Comparison of ENCODE assay signal across 8 cellular contexts in genomic region chr12:116276433-116277216, GRCh38. TPM values are rescaled to one million over a fixed set of nuclear protein-coding genes. Genes with fewer than 3 reads are reported as not detected.
DNase-seq lines count a peak whose midpoint lies in the region; ATAC-seq, FAIRE-seq and TF ChIP-seq lines count a peak whose summit lies in the region.

No MANE protein-coding gene starts in this region.

- ATAC-seq in T-cell (replicated peaks in 1 of 4) (peak; percentile 39 to 55 (median 48)), heart right ventricle (peak; percentile 23 to 69 (median 52))

- H3K27ac Mint-ChIP-seq in T-cell, result peak overlapping the region; percentile 91 to 96

- H3K79me2 ChIP-seq in DOHH2 (ENCODE audit: control insufficient read depth, low read length), result peaks cover 53% of the 10 kb centered on the region

- H3K4me1 ChIP-seq in DOHH2 (ENCODE audit: control insufficient read depth, low read length) (peaks cover 28% of the 10 kb centered on the region), adrenal gland (replicated peaks in 1 of 2) (peaks cover 6 to 39% of the 10 kb centered on the region in 2 donors), heart right ventricle (peaks cover 0 to 53% (median 36%) of the 10 kb centered on the region in 9 donors), uterus (peaks cover 0 to 5% of the 10 kb centered on the region in 2 donors)

- no peaks in the 10 kb centered on the region for H3K9me3 Mint-ChIP-seq in T-cell

- no peaks in the 10 kb centered on the region for H3K9me2 ChIP-seq in DOHH2 (replicated peaks; ENCODE audit: control insufficient read depth, low read length)

- H3K4me1 Mint-ChIP-seq in T-cell, result peaks cover 31 to 43% (median 41%) of the 10 kb centered on the region in 3 donors

- no peak for TF ChIP-seq CTCF in DOHH2 (IDR thresholded peaks at IDR 0.05; ENCODE audit: low read depth, low read length, poor library complexity, severe bottlenecking)
- peak in 1 of 6 experiments; percentile 10 for TF ChIP-seq CTCF in adrenal gland (IDR thresholded peaks at IDR 0.05)
- peak in 2 of 9 donors; percentile 13 to 16 for TF ChIP-seq CTCF in heart right ventricle (IDR thresholded peaks at IDR 0.05)
- TF ChIP-seq CTCF in uterus (IDR thresholded peaks at IDR 0.05), result peak in 2 of 4 experiments; percentile 21 to 24

- peak overlapping the region; percentile 98 for H3K4me2 ChIP-seq in DOHH2 (ENCODE audit: low read length)

- H3K4me3 ChIP-seq in DOHH2 (ENCODE audit: low read length), result peak overlapping the region; percentile 94
- peak overlapping the region; percentile 16 to 98 (median 52) for H3K4me3 ChIP-seq in adrenal gland
- peak overlapping the region; percentile 77 to 96 (median 88) for H3K4me3 ChIP-seq in heart right ventricle
- peak overlapping the region; percentile 84 to 94 for H3K4me3 ChIP-seq in uterus

- peak overlapping the region; percentile 15 for H3K27ac ChIP-seq in DOHH2 (ENCODE audit: low read depth, low read length)
- peak overlapping the region; percentile 52 to 100 (median 92) for H3K27ac ChIP-seq in adrenal gland
- H3K27ac ChIP-seq in heart right ventricle, result peak overlapping the region; percentile 89 to 100 (median 95)
- peak overlapping the region; percentile 98 to 99 for H3K27ac ChIP-seq in uterus

- H3K36me3 ChIP-seq in DOHH2 (ENCODE audit: control insufficient read depth, low read length), result no peaks in the 10 kb centered on the region
- H3K36me3 ChIP-seq in adrenal gland (replicated peaks in 1 of 2), result no peaks in the 10 kb centered on the region
- no peaks in the 10 kb centered on the region for H3K36me3 ChIP-seq in heart right ventricle
- no peaks in the 10 kb centered on the region for H3K36me3 ChIP-seq in uterus

- CTCF ChIA-PET in T-cell (lab: Charles Lee), result interaction anchor here (0.6 to 1.7 kb wide), 9 partner anchors 10 to 298 kb away, joined by 3 to 6 read pairs (median 3); no protein-coding TSS in a partner anchor

- 0 out of 2 replicates have a peak, but pooled peaks cover 3% of the 10 kb centered on the region for H3F3A ChIP-seq in DOHH2 (ENCODE audit: control insufficient read depth, insufficient read depth)

- H3K4me3 Mint-ChIP-seq in T-cell, result peak overlapping the region; percentile 94 to 98 (median 97)

- peaks cover 0 to 2% of the 10 kb centered on the region in 2 donors for H3K27me3 Mint-ChIP-seq in T-cell

- no peaks in the 10 kb centered on the region for H3K9me3 ChIP-seq in DOHH2 (ENCODE audit: control insufficient read depth, insufficient read depth, low read length)
- no peaks in the 10 kb centered on the region for H3K9me3 ChIP-seq in adrenal gland (replicated peaks in 1 of 3)
- no peaks in the 10 kb centered on the region for H3K9me3 ChIP-seq in heart right ventricle
- H3K9me3 ChIP-seq in uterus, result no peaks in the 10 kb centered on the region

- H3K27me3 ChIP-seq in DOHH2 (ENCODE audit: control insufficient read depth, low read length), result peaks cover 24% of the 10 kb centered on the region
- H3K27me3 ChIP-seq in adrenal gland, result no peaks in the 10 kb centered on the region
- H3K27me3 ChIP-seq in heart right ventricle, result no peaks in the 10 kb centered on the region
- H3K27me3 ChIP-seq in uterus, result no peaks in the 10 kb centered on the region

- H3K36me3 Mint-ChIP-seq in T-cell, result peaks cover 1% of the 10 kb centered on the region

- TF ChIP-seq POLR2A in H54 (IDR thresholded peaks at IDR 0.05; ENCODE audit: low read depth, low read length) (no peak), adrenal gland (IDR thresholded peaks at IDR 0.05) (peak in 1 of 2 donors; percentile 35), uterus (IDR thresholded peaks at IDR 0.05) (peak in 1 of 2 donors; percentile 12)

- peak; percentile 38 for DNase-seq in H54 (ENCODE audit: insufficient read length, low spot score)
- DNase-seq in M059J (ENCODE audit: low read depth), result peak; percentile 73
- peak; percentile 47 to 80 (median 70) for DNase-seq in T-cell
- DNase-seq in adrenal gland, result peak; percentile 68 to 82 (median 77)
- DNase-seq in heart right ventricle, result peak; percentile 69 to 71
- peak; percentile 79 for DNase-seq in pons (ENCODE audit: low spot score)
- peak; percentile 72 to 73 for DNase-seq in uterus

- intact Hi-C loops in adrenal gland (cut with DNase I) (loop anchor here in 1 of 2 donors (5.0 kb wide), 1 partner anchor 326 kb away; no protein-coding TSS in a partner anchor), heart right ventricle (cut with DNase I) (loop anchor here in 9 of 10 donors (1.0 to 10.0 kb wide), 10 partner anchors 39 to 426 kb away; no protein-coding TSS in a partner anchor), uterus (cut with DNase I; ENCODE audit: low total_unique reads) (loop anchor here (10.0 kb wide), 1 partner anchor 318 kb away; no protein-coding TSS in a partner anchor)

- H4K20me1 ChIP-seq in DOHH2 (ENCODE audit: control insufficient read depth, insufficient read depth, low read depth, low read length), result peaks cover 24% of the 10 kb centered on the region; the same call in 1 of the 2 replicates

- POLR2A ChIA-PET in T-cell (lab: Charles Lee), result interaction anchor here (0.5 to 0.7 kb wide), 2 partner anchors 20 to 29 kb away, joined by 3 to 9 read pairs; no protein-coding TSS in a partner anchor

- FAIRE-seq in H54 (lab: Jason Lieb, UNC), result no peak

- WGBS in adrenal gland, 4 donors, result 0 to 1% (median 0%) methylated on average over 49 to 73 of the region's 73 CpGs
- 0 to 1% methylated on average over 72 to 73 of the region's 73 CpGs for WGBS in heart right ventricle, 2 donors

RNA-seq across cellular contexts. Expression of gene MED13L, which starts 0.9 kb away (rescaled TPM):
- 38.6 and 53.0 TPM in 2 replicates for total RNA-seq in M059J (2014; rRNA removed; shearing (Covaris generic))
- total RNA-seq in T-cell (100 to 1,000 TPM; 126 to 216 (median 133) TPM), adrenal gland (100 to 1,000 TPM in 3 of 8 donors, 10 to 100 TPM in 5; 47.5 to 106 (median 85.1) TPM), heart right ventricle (10 to 100 TPM; 53.8 to 76.5 (median 67.0) TPM), uterus (100 to 1,000 TPM; 189 to 314 (median 254) TPM)
- polyA plus RNA-seq in adrenal gland (10 to 100 TPM in 2 of 3 donors, 1 to 10 TPM in 1; 8.8 to 24.9 (median 12.6) TPM), heart right ventricle (10 to 100 TPM in 1 of 2 donors, 1 to 10 TPM in 1; 9.4 to 12.4 TPM)

Comparison
In these comparisons a context has a peak if more than half of its experiments do, and no peak if none do; other contexts are left out.
1. Peak in every context shown above with its lines: DNase-seq, ATAC-seq, H3K4me3 ChIP-seq and H3K27ac ChIP-seq.
2. H3K27ac ChIP-seq: peak in every context shown above with its lines; median percentile 98 in uterus; 95 in heart right ventricle; 92 in adrenal gland; 15 in DOHH2.